In genomic region chr1:81050390-81050789, GRCh38 we compare ENCODE assay signal across 8 cellular contexts.
"Had no signal": no experiment of that assay in that cellular context is flagged by ENCODE, and none has a peak within 500 bp of the region (broad histone marks: within the 10 kb centered on the region; RNA-seq: fewer than 3 reads in every experiment).

No MANE protein-coding gene starts in this region.

- FAIRE-seq: HepG2, HTR-8/SVneo, K562 had no signal

- H3K4me3 ChIP-seq: K562 had no signal

- ATAC-seq: HepG2, K562 had no signal

- H3K27ac ChIP-seq: HL-60, KMS-11 had no signal

- DNase-seq: IMR-90, KBM-7, KG1 had no signal
